ENCODE assay signal across 20 cellular contexts in the genomic region with DNA sequence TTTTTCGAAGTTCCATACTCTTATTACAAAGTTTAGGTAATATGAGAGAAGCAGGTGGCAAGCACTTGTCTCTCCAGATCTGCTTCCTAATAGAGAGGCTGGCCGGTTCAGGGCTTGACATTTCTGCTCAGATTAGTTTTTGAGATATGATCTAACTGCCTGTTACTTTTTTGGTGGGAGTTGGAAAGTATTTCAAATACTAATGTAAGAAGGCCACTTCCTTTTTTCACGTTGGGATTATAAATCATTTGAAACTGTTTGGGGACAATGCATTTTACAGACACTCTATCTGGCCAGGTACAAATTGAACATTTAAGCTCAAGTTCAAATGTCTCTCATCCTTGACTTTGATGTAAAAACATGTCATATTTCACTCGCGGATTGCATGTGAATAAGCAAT.
"Had no signal": no experiment of that assay in that cellular context is flagged by ENCODE, and none has a peak within 500 bp of the region (broad histone marks: within the 10 kb centered on the region; RNA-seq: fewer than 3 reads in every experiment).

No MANE protein-coding gene starts in this region.

- ATAC-seq: activated naive CD4-positive, alpha-beta T cell treated with anti-CD3 and anti-CD28 coated beads, Interleukin-2, amount 50 U/mL, for 72 hours; effector memory CD8-positive, alpha-beta T cell; heart right ventricle; stimulated activated naive CD8-positive, alpha-beta T cell treated with anti-CD3 and anti-CD28 coated beads, Interleukin-15, Interleukin-2, amounts not matched to agents 100 U/mL and 50 U/mL, for 24 hours had no signal

- H3K4me1 Mint-ChIP-seq: immature natural killer cell had no signal

- H3K27ac Mint-ChIP-seq: activated naive CD4-positive, alpha-beta T cell treated with anti-CD3 and anti-CD28 coated beads, Interleukin-2, amount 50 U/mL, for 72 hours; activated T-helper 1 cell treated with anti-CD3 and anti-CD28 coated beads, Interleukin-12 subunit alpha, Interleukin-12 subunit beta, Interleukin-2, Interleukin-4 antibody, amounts not matched to agents 30 ng/mL and 10 ng/mL and 1 ng/mL, durations not matched to agents 14 hours and 24 hours and 36 hours; effector memory CD8-positive, alpha-beta T cell; immature natural killer cell; neural progenitor cell; progenitor cell of endocrine pancreas had no signal

- H3K4me3 Mint-ChIP-seq: activated T-helper 1 cell treated with anti-CD3 and anti-CD28 coated beads, Interleukin-12 subunit alpha, Interleukin-12 subunit beta, Interleukin-2, Interleukin-4 antibody, amounts not matched to agents 30 ng/mL and 10 ng/mL and 1 ng/mL, durations not matched to agents 14 hours and 24 hours and 36 hours; effector memory CD8-positive, alpha-beta T cell; neural progenitor cell had no signal

- DNase-seq: activated CD4-positive, alpha-beta T cell treated with anti-CD3 and anti-CD28 coated beads for 1 hour; activated gamma-delta T cell treated with Interleukin-2 at 50 U/mL for 16 hours; adrenal gland; dermis blood vessel endothelial cell; effector memory CD8-positive, alpha-beta T cell; esophagus squamous epithelium; heart right ventricle; immature natural killer cell; kidney glomerular epithelial cell; left ventricle myocardium inferior; stimulated activated CD4-positive, alpha-beta T cell treated with anti-CD3 and anti-CD28 coated beads, Interleukin-12 subunit alpha, Interleukin-12 subunit beta, amount 100 ng/mL, for 4 hours; stimulated activated CD4-positive, alpha-beta T cell treated with anti-CD3 and anti-CD28 coated beads, Interleukin-1b, Interleukin-23, amount 100 ng/mL, for 48 hours; stimulated activated naive CD8-positive, alpha-beta T cell treated with anti-CD3 and anti-CD28 coated beads, Interleukin-15, Interleukin-2, amounts not matched to agents 100 U/mL and 50 U/mL, for 24 hours; substantia nigra; T1000; WERI-Rb-1 had no signal
